Comparison of ENCODE assay signal across 14 cellular contexts in the genomic region with DNA sequence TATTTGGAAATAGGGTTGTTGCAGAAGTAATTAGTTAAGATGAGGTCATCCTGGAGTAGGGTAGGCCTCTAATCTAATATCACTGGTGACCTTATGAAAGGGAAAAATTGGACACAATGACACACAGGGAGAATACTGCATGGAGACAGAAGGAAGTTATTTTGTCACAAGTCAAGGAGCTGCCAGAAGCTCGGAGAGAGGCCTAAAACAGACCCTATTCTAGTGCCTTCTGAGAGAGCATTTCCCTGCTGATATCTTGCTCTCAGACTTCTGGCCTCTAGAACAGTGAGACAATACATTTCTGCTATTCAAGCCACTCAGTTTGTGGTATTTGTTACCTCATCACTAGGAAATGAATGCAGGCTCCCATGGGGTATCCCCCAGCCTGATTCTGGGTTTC.
DNase-seq lines count a peak whose midpoint lies in the region; ATAC-seq and TF ChIP-seq lines count a peak whose summit lies in the region.
"Had no signal": no experiment of that assay in that cellular context is flagged by ENCODE, and none has a peak within 500 bp of the region (broad histone marks: within the 10 kb centered on the region; RNA-seq: fewer than 3 reads in every experiment).

No MANE protein-coding gene starts in this region.

- H4K20me1 ChIP-seq in OCI-LY3 (ENCODE audit: insufficient read depth, low read length) = no peaks in the 10 kb centered on the region

- peak overlapping the region; percentile 45; the same call in 1 of the 2 replicates for H3K9ac ChIP-seq in OCI-LY3 (ENCODE audit: low read length)

- H3K27me3 ChIP-seq in OCI-LY3 (ENCODE audit: low read depth, low read length) = no peaks in the 10 kb centered on the region

- intact Hi-C loops in Right ventricle myocardium inferior (cut with DNase I) = no loop called here
- intact Hi-C loops in cardiac septum (cut with DNase I) = no loop called here
- intact Hi-C loops in left cardiac atrium (cut with DNase I) = no loop called here

- peak overlapping the region; percentile 66 for H2AFZ ChIP-seq in OCI-LY3 (ENCODE audit: low read depth, low read length)

- H3K4me1 ChIP-seq in OCI-LY3 (ENCODE audit: low read length) = peaks cover 25% of the 10 kb centered on the region
- H3K4me1 ChIP-seq: A549 had no signal

- peak; percentile 50 for ATAC-seq in Right ventricle myocardium inferior
- ATAC-seq in left cardiac atrium = peak; percentile 30 to 69
- peak; percentile 49 for ATAC-seq in stimulated activated memory B cell treated with anti-CD40 and anti-IgM and Interleukin-4, amounts not matched to agents 10 μg/mL and 1 μg/mL and 100 μg/mL, for 72 hours
- no peak for ATAC-seq in HG03460 (IDR thresholded peaks at IDR 0.05; ENCODE audit: unreplicated experiment)
- ATAC-seq: A549 had no signal

- DNase-seq in Right ventricle myocardium inferior (ENCODE audit: missing footprints) (no peak), cardiac septum (ENCODE audit: low spot score) (no peak), left cardiac atrium (no peak), NCI-H146 treated with DMSO at 0.1 percent for 48 hours (lab: John Stamatoyannopoulos, UW; ENCODE audit: unreplicated experiment) (no peak), AML-193 (lab: John Stamatoyannopoulos, UW) (no peak)
- DNase-seq: activated naive CD4-positive, alpha-beta T cell treated with Interleukin-2 at 50 U/mL for 16 hours; NCI-H1417 treated with DMSO at 0.1 percent for 48 hours; posterior cingulate gyrus; SHP77 treated with DMSO at 0.1 percent for 48 hours had no signal

- H3K27ac ChIP-seq in OCI-LY3 (ENCODE audit: low read length) = peak overlapping the region; percentile 77
- H3K27ac ChIP-seq: A549, epithelial cell of prostate had no signal

- H3K4me3 ChIP-seq in OCI-LY3 (ENCODE audit: low read length) = peak overlapping the region; percentile 42
- H3K4me3 ChIP-seq: A549 had no signal

- H3K9me3 Mint-ChIP-seq in stimulated activated memory B cell treated with anti-CD40 and anti-IgM and Interleukin-4, amounts not matched to agents 10 μg/mL and 1 μg/mL and 100 μg/mL, for 72 hours = no peaks in the 10 kb centered on the region

- H3K4me1 Mint-ChIP-seq in stimulated activated memory B cell treated with anti-CD40 and anti-IgM and Interleukin-4, amounts not matched to agents 10 μg/mL and 1 μg/mL and 100 μg/mL, for 72 hours = peaks cover 15% of the 10 kb centered on the region

- H3K36me3 ChIP-seq in OCI-LY3 (replicated peaks; ENCODE audit: low read depth, low read length) = no peaks in the 10 kb centered on the region

- no peaks in the 10 kb centered on the region for H3K79me2 ChIP-seq in OCI-LY3 (ENCODE audit: low read length)

- peak overlapping the region; percentile 62 for H3K4me2 ChIP-seq in OCI-LY3 (ENCODE audit: low read length)
- H3K4me2 ChIP-seq: A549 had no signal

- no peak overlapping the region for H3K4me3 Mint-ChIP-seq in stimulated activated memory B cell treated with anti-CD40 and anti-IgM and Interleukin-4, amounts not matched to agents 10 μg/mL and 1 μg/mL and 100 μg/mL, for 72 hours

- TF ChIP-seq CTCF in OCI-LY3 (IDR thresholded peaks at IDR 0.05; ENCODE audit: low read depth, low read length) = no peak

- peak overlapping the region; percentile 5 for H3K27ac Mint-ChIP-seq in stimulated activated memory B cell treated with anti-CD40 and anti-IgM and Interleukin-4, amounts not matched to agents 10 μg/mL and 1 μg/mL and 100 μg/mL, for 72 hours

- H3K9me3 ChIP-seq in OCI-LY3 (ENCODE audit: insufficient read depth, low read length) = no peaks in the 10 kb centered on the region
- H3K9me3 ChIP-seq: A549 had no signal

- no peaks in the 10 kb centered on the region for H3K36me3 Mint-ChIP-seq in stimulated activated memory B cell treated with anti-CD40 and anti-IgM and Interleukin-4, amounts not matched to agents 10 μg/mL and 1 μg/mL and 100 μg/mL, for 72 hours

- no peaks in the 10 kb centered on the region for H3K27me3 Mint-ChIP-seq in stimulated activated memory B cell treated with anti-CD40 and anti-IgM and Interleukin-4, amounts not matched to agents 10 μg/mL and 1 μg/mL and 100 μg/mL, for 72 hours
